11 cellular contexts compared by ENCODE assay signal in genomic region chr18:50011813-50012445, GRCh38.
DNase-seq lines count a peak whose midpoint lies in the region; ATAC-seq, FAIRE-seq and TF ChIP-seq lines count a peak whose summit lies in the region.
"Had no signal": no experiment of that assay in that cellular context is flagged by ENCODE, and none has a peak within 500 bp of the region (broad histone marks: within the 10 kb centered on the region; RNA-seq: fewer than 3 reads in every experiment).

No MANE protein-coding gene starts in this region.

- no peak overlapping the region for H3K4me2 ChIP-seq in HepG2 (ENCODE audit: low read depth, low read length)

- in situ Hi-C loops in HepG2 (cut with HindIII; ENCODE audit: extremely low pct_ligation_motif_present, low pct_unique_long_range_greater_than_20kb) = no loop called here

- H2AFZ ChIP-seq in HepG2 (ENCODE audit: low read length) = no peak overlapping the region

- H3K36me3 ChIP-seq in HepG2 (replicated peaks in 1 of 2; ENCODE audit: control insufficient read depth in 1 of 2, insufficient read depth in 2 of 2, low read length in 2 of 2) (no peaks in the 10 kb centered on the region), upper lobe of right lung (no peaks in the 10 kb centered on the region)

- ATAC-seq in HepG2 (peak; percentile 37; the same call in 2 of the 3 replicates), upper lobe of right lung (peak; percentile 61), GM18498 (IDR thresholded peaks at IDR 0.05; ENCODE audit: unreplicated experiment) (no peak)

- H3K4me1 ChIP-seq in HepG2 (ENCODE audit: insufficient read depth, low read length) (peaks cover 13% of the 10 kb centered on the region; the same call in 1 of the 2 replicates), upper lobe of right lung (no peaks in the 10 kb centered on the region)

- H3K79me2 ChIP-seq in HepG2 (ENCODE audit: insufficient read depth, low read length) = no peaks in the 10 kb centered on the region

- TF ChIP-seq CTCF in HepG2 (CRISPR knock-in tag; IDR thresholded peaks at IDR 0.05) (no peak), upper lobe of right lung (IDR thresholded peaks at IDR 0.05) (no peak), dorsolateral prefrontal cortex (IDR thresholded peaks at IDR 0.05 in 54 of 56, conservative IDR thresholded peaks at IDR 0.05 in 2 of 56; ENCODE audit: low read depth in 1 of 56, partially characterized antibody in 56 of 56) (no peak)

- H3K4me3 ChIP-seq in HepG2 (replicated peaks in 1 of 3; ENCODE audit: insufficient read depth in 1 of 3, low read depth in 2 of 3, low read length in 3 of 3) = no peak overlapping the region
- H3K4me3 ChIP-seq in upper lobe of right lung = no peak overlapping the region
- no peak overlapping the region for H3K4me3 ChIP-seq in dorsolateral prefrontal cortex

- no peaks in the 10 kb centered on the region for H3K27me3 ChIP-seq in HepG2 (ENCODE audit: control insufficient read depth in 1 of 2, insufficient read depth in 2 of 2, low read length in 2 of 2)
- H3K27me3 ChIP-seq in upper lobe of right lung = no peaks in the 10 kb centered on the region
- H3K27me3 ChIP-seq in dorsolateral prefrontal cortex = no peaks in the 10 kb centered on the region

- CTCF ChIA-PET in HepG2 (lab: Yijun Ruan, JAX; ENCODE audit: low intra/inter-chr PET ratio, low total read pairs) = no interaction called here

- H3K27ac ChIP-seq in HepG2 (ENCODE audit: extremely low read length, insufficient read depth, low read length) = no peak overlapping the region
- peak overlapping the region; percentile 18 for H3K27ac ChIP-seq in upper lobe of right lung
- no peak overlapping the region for H3K27ac ChIP-seq in dorsolateral prefrontal cortex

- TF ChIP-seq EP300 in HepG2 (IDR thresholded peaks at IDR 0.05; ENCODE audit: low read depth in 2 of 2, low read length in 2 of 2) = no peak
- no peak for TF ChIP-seq EP300 in HepG2 (CRISPR knock-in tag; IDR thresholded peaks at IDR 0.05; ENCODE audit: borderline replicate concordance)

- no TSS peak for BruUV-seq in HepG2 (replicated peaks; lab: Mats Ljungman, UMichigan)

- FAIRE-seq in HepG2 (lab: Jason Lieb, UNC) = no peak

- no peak for TF ChIP-seq RAD21 in HepG2 (CRISPR knock-in tag; IDR thresholded peaks at IDR 0.05)

- DNase-seq in M059J (ENCODE audit: low read depth) (peak; percentile 40), dedifferentiated amniotic fluid mesenchymal stem cell (ENCODE audit: extremely low spot score) (peak; percentile 56), HepG2 (ENCODE audit: low spot score) (peak; percentile 50), upper lobe of right lung (no peak), NCI-H510A treated with DMSO at 0.1 percent for 48 hours (lab: John Stamatoyannopoulos, UW) (no peak), dorsolateral prefrontal cortex (no peak)
- DNase-seq: activated CD4-positive, alpha-beta memory T cell treated with anti-CD3 and anti-CD28 coated beads, Interleukin-2, amount 10 ng/mL, durations not matched to agents 7 days and 5 days; activated naive CD4-positive, alpha-beta T cell treated with anti-CD3 and anti-CD28 coated beads for 36 hours; hippocampal formation; NCI-H1930 had no signal

- no peak overlapping the region for H3K9ac ChIP-seq in HepG2 (ENCODE audit: insufficient read depth, low read depth, low read length)

- TF ChIP-seq POLR2A in HepG2 (IDR thresholded peaks at IDR 0.05; ENCODE audit: insufficient read depth in 1 of 2, low read depth in 2 of 2, low read length in 2 of 2) = no peak

- 69% methylated on average over 4 of the region's 4 CpGs for WGBS in HepG2 (ENCODE audit: low lambda C conversion rate)

- H4K20me1 ChIP-seq in HepG2 (ENCODE audit: insufficient read depth, low read length) = no peaks in the 10 kb centered on the region

- intact Hi-C loops in HepG2 (cut with micrococcal nuclease; ENCODE audit: unreplicated experiment) (no loop called here), upper lobe of right lung (cut with DNase I) (no loop called here), dorsolateral prefrontal cortex (cut with DNase I) (no loop called here)

- POLR2A ChIA-PET in HepG2 (lab: Yijun Ruan, JAX) = no interaction called here

- H3K9me3 ChIP-seq in HepG2 (ENCODE audit: low read length) (no peaks in the 10 kb centered on the region), upper lobe of right lung (no peaks in the 10 kb centered on the region)

TF ChIP-seq in HepG2, 621 proteins besides CTCF, POLR2A, EP300 and RAD21:
- TF ChIP-seq ZKSCAN1 (IDR thresholded peaks at IDR 0.05; ENCODE audit: low read length) = no peak
- TF ChIP-seq KLF6 (CRISPR knock-in tag; IDR thresholded peaks at IDR 0.05) = no peak
- TF ChIP-seq SIN3A (IDR thresholded peaks at IDR 0.05; ENCODE audit: borderline replicate concordance, low read depth, low read length) = no peak
- TF ChIP-seq ZNF878 (CRISPR knock-in tag; IDR thresholded peaks at IDR 0.05) = no peak
- TF ChIP-seq THAP11 (CRISPR knock-in tag; IDR thresholded peaks at IDR 0.05) = no peak
- TF ChIP-seq ZKSCAN5 (CRISPR knock-in tag; IDR thresholded peaks at IDR 0.05) = no peak
- no peak for TF ChIP-seq ZNF230 (CRISPR knock-in tag; IDR thresholded peaks at IDR 0.05)
- no peak for TF ChIP-seq KAT7 (CRISPR knock-in tag; IDR thresholded peaks at IDR 0.05; ENCODE audit: borderline replicate concordance)
- TF ChIP-seq ZNF790 (CRISPR knock-in tag; IDR thresholded peaks at IDR 0.05; ENCODE audit: borderline replicate concordance) = no peak
- no peak for TF ChIP-seq ARHGAP35 (CRISPR knock-in tag; IDR thresholded peaks at IDR 0.05; ENCODE audit: borderline replicate concordance)
- no peak for TF ChIP-seq ZNF446 (CRISPR knock-in tag; IDR thresholded peaks at IDR 0.05)
- TF ChIP-seq MTA1 (CRISPR knock-in tag; IDR thresholded peaks at IDR 0.05; ENCODE audit: borderline replicate concordance) = no peak
- TF ChIP-seq ETS1 (CRISPR knock-in tag; IDR thresholded peaks at IDR 0.05) = no peak
- TF ChIP-seq KDM4B (CRISPR knock-in tag; IDR thresholded peaks at IDR 0.05) = no peak
- TF ChIP-seq XRCC5 (optimal IDR thresholded peaks at IDR 0.05; ENCODE audit: low read length) = no peak
- no peak for TF ChIP-seq ZNF576 (CRISPR knock-in tag; IDR thresholded peaks at IDR 0.05)
- no peak for TF ChIP-seq ZNF879 (CRISPR knock-in tag; IDR thresholded peaks at IDR 0.05)
- TF ChIP-seq ZNF557 (CRISPR knock-in tag; IDR thresholded peaks at IDR 0.05) = no peak
- no peak for TF ChIP-seq ZIK1 (CRISPR knock-in tag; IDR thresholded peaks at IDR 0.05; ENCODE audit: borderline replicate concordance, low read depth)

Comparison
In these comparisons a context has a peak if more than half of its experiments do, and no peak if none do; other contexts are left out.
1. DNase-seq: peak in M059J (single experiment), dedifferentiated amniotic fluid mesenchymal stem cell (single experiment) and HepG2 (single experiment); none in upper lobe of right lung (single experiment), NCI-H510A treated with DMSO at 0.1 percent for 48 hours (single experiment) and dorsolateral prefrontal cortex (0 of 10).